ENCODE assay signal across 24 cellular contexts in genomic region chr7:37395618-37396259, GRCh38. TPM values are rescaled to one million over a fixed set of nuclear protein-coding genes. Genes with fewer than 3 reads are reported as not detected.
A peak's percentile ranks its signal among the peaks of the same experiment; 100 is the strongest.
DNase-seq lines count a peak whose midpoint lies in the region; ATAC-seq, FAIRE-seq and TF ChIP-seq lines count a peak whose summit lies in the region.
"Had no signal": no experiment of that assay in that cellular context is flagged by ENCODE, and none has a peak within 500 bp of the region (broad histone marks: within the 10 kb centered on the region; RNA-seq: fewer than 3 reads in every experiment).

No MANE protein-coding gene starts in this region.

- CTCF ChIA-PET in activated CD4-positive, alpha-beta memory T cell treated with anti-CD3 and anti-CD28 coated beads for 36 hours (lab: Charles Lee), result no interaction called here
- CTCF ChIA-PET in activated CD4-positive, alpha-beta memory T cell treated with anti-CD3 and anti-CD28 coated beads, Interleukin-2, amount 10 ng/mL, durations not matched to agents 7 days and 5 days (lab: Charles Lee), result no interaction called here
- CTCF ChIA-PET in CD4-positive, alpha-beta memory T cell (lab: Charles Lee; ENCODE audit: partially characterized antibody), result interaction anchor here (0.7 kb wide), 2 partner anchors 26 to 54 kb away, joined by 3 read pairs; no protein-coding TSS in a partner anchor
- CTCF ChIA-PET in naive thymus-derived CD4-positive, alpha-beta T cell (lab: Charles Lee), result interaction anchor here (0.6 to 1.3 kb wide), 2 partner anchors 58 to 111 kb away, joined by 3 to 4 read pairs; no protein-coding TSS in a partner anchor

- peaks cover 78% of the 10 kb centered on the region for H3K4me1 Mint-ChIP-seq in activated CD4-positive, alpha-beta memory T cell treated with anti-CD3 and anti-CD28 coated beads for 36 hours (ENCODE audit: low read depth)
- peaks cover 22% of the 10 kb centered on the region for H3K4me1 Mint-ChIP-seq in activated CD4-positive, alpha-beta memory T cell treated with anti-CD3 and anti-CD28 coated beads, Interleukin-2, amount 10 ng/mL, durations not matched to agents 7 days and 5 days
- H3K4me1 Mint-ChIP-seq in CD4-positive, alpha-beta memory T cell, result peaks cover 53 to 88% (median 76%) of the 10 kb centered on the region in 4 donors
- H3K4me1 Mint-ChIP-seq in T-helper 1 cell treated with Interleukin-12 subunit alpha and Interleukin-12 subunit beta and Interleukin-4 antibody, amounts not matched to agents 30 μg/mL and 1 μg/mL, for 36 hours (ENCODE audit: low read depth), result peaks cover 23% of the 10 kb centered on the region
- peaks cover 39 to 94% (median 90%) of the 10 kb centered on the region in 7 donors for H3K4me1 Mint-ChIP-seq in naive thymus-derived CD4-positive, alpha-beta T cell

- intact Hi-C loops in activated CD4-positive, alpha-beta memory T cell treated with anti-CD3 and anti-CD28 coated beads for 36 hours (cut with micrococcal nuclease), result loop anchor here (1.0 kb wide), 2 partner anchors 13 to 19 kb away; no protein-coding TSS in a partner anchor
- intact Hi-C loops in CD4-positive, alpha-beta memory T cell (cut with micrococcal nuclease), result no loop called here
- intact Hi-C loops in naive thymus-derived CD4-positive, alpha-beta T cell (cut with micrococcal nuclease), result no loop called here
- intact Hi-C loops in stomach (cut with DNase I; ENCODE audit: low total_unique reads), result no loop called here

- H3K4me3 Mint-ChIP-seq in activated CD4-positive, alpha-beta memory T cell treated with anti-CD3 and anti-CD28 coated beads for 36 hours, result no peak overlapping the region
- no peak overlapping the region for H3K4me3 Mint-ChIP-seq in activated CD4-positive, alpha-beta memory T cell treated with anti-CD3 and anti-CD28 coated beads, Interleukin-2, amount 10 ng/mL, durations not matched to agents 7 days and 5 days
- H3K4me3 Mint-ChIP-seq in CD4-positive, alpha-beta memory T cell, result no peak overlapping the region
- no peak overlapping the region for H3K4me3 Mint-ChIP-seq in T-helper 1 cell treated with Interleukin-12 subunit alpha and Interleukin-12 subunit beta and Interleukin-4 antibody, amounts not matched to agents 30 μg/mL and 1 μg/mL, for 36 hours
- peak overlapping the region in 3 of 10 donors; percentile 12 to 39 (median 14) for H3K4me3 Mint-ChIP-seq in naive thymus-derived CD4-positive, alpha-beta T cell
- H3K4me3 Mint-ChIP-seq: brain had no signal

- TF ChIP-seq CTCF in stomach (IDR thresholded peaks at IDR 0.05), result no peak

- peak; percentile 66 for ATAC-seq in naive thymus-derived CD4-positive, alpha-beta T cell
- ATAC-seq in HG03025 (IDR thresholded peaks at IDR 0.05; ENCODE audit: low FRiP score, unreplicated experiment), result no peak
- ATAC-seq: heart right ventricle, left lung had no signal

- TF ChIP-seq POLR2A in stomach (IDR thresholded peaks at IDR 0.05), result no peak

- H3K27me3 Mint-ChIP-seq in activated CD4-positive, alpha-beta memory T cell treated with anti-CD3 and anti-CD28 coated beads for 36 hours, result no peaks in the 10 kb centered on the region
- no peaks in the 10 kb centered on the region for H3K27me3 Mint-ChIP-seq in activated CD4-positive, alpha-beta memory T cell treated with anti-CD3 and anti-CD28 coated beads, Interleukin-2, amount 10 ng/mL, durations not matched to agents 7 days and 5 days
- H3K27me3 Mint-ChIP-seq in CD4-positive, alpha-beta memory T cell, result no peaks in the 10 kb centered on the region
- no peaks in the 10 kb centered on the region for H3K27me3 Mint-ChIP-seq in T-helper 1 cell treated with Interleukin-12 subunit alpha and Interleukin-12 subunit beta and Interleukin-4 antibody, amounts not matched to agents 30 μg/mL and 1 μg/mL, for 36 hours (ENCODE audit: low read depth)
- no peaks in the 10 kb centered on the region for H3K27me3 Mint-ChIP-seq in naive thymus-derived CD4-positive, alpha-beta T cell
- H3K27me3 Mint-ChIP-seq: brain had no signal

- H3K9me3 Mint-ChIP-seq in activated CD4-positive, alpha-beta memory T cell treated with anti-CD3 and anti-CD28 coated beads for 36 hours, result no peaks in the 10 kb centered on the region
- peaks cover under 1% of the 10 kb centered on the region for H3K9me3 Mint-ChIP-seq in activated CD4-positive, alpha-beta memory T cell treated with anti-CD3 and anti-CD28 coated beads, Interleukin-2, amount 10 ng/mL, durations not matched to agents 7 days and 5 days
- peaks cover 0 to 3% (median 0%) of the 10 kb centered on the region in 8 donors for H3K9me3 Mint-ChIP-seq in CD4-positive, alpha-beta memory T cell
- H3K9me3 Mint-ChIP-seq in T-helper 1 cell treated with Interleukin-12 subunit alpha and Interleukin-12 subunit beta and Interleukin-4 antibody, amounts not matched to agents 30 μg/mL and 1 μg/mL, for 36 hours, result peaks cover 5% of the 10 kb centered on the region
- H3K9me3 Mint-ChIP-seq in naive thymus-derived CD4-positive, alpha-beta T cell, result peaks cover 0 to 2% (median 0%) of the 10 kb centered on the region in 11 donors
- H3K9me3 Mint-ChIP-seq: brain had no signal

- no peaks in the 10 kb centered on the region for H3K36me3 ChIP-seq in CD4-positive, alpha-beta memory T cell (ENCODE audit: insufficient read depth, low read length)
- no peaks in the 10 kb centered on the region for H3K36me3 ChIP-seq in naive thymus-derived CD4-positive, alpha-beta T cell (ENCODE audit: control insufficient read depth in 2 of 3, insufficient read depth in 3 of 3, low read length in 3 of 3)
- H3K36me3 ChIP-seq in stomach (no peaks in the 10 kb centered on the region), small intestine (ENCODE audit: control insufficient read depth in 2 of 2, insufficient read depth in 2 of 2, low read length in 2 of 2) (no peaks in the 10 kb centered on the region)
- H3K36me3 ChIP-seq: BLaER1, heart right ventricle, left lung, right atrium auricular region, thoracic aorta had no signal

- H3K9me3 ChIP-seq in CD4-positive, alpha-beta memory T cell (ENCODE audit: control insufficient read depth in 1 of 2, low read length in 2 of 2), result no peaks in the 10 kb centered on the region
- no peaks in the 10 kb centered on the region for H3K9me3 ChIP-seq in naive thymus-derived CD4-positive, alpha-beta T cell (ENCODE audit: control insufficient read depth in 2 of 3, low read length in 3 of 3)
- H3K9me3 ChIP-seq in stomach (no peaks in the 10 kb centered on the region), small intestine (ENCODE audit: control insufficient read depth, low read depth) (no peaks in the 10 kb centered on the region)
- H3K9me3 ChIP-seq: BLaER1, heart right ventricle, left lung, right atrium auricular region, thoracic aorta had no signal

- H3K4me1 ChIP-seq in CD4-positive, alpha-beta memory T cell (ENCODE audit: insufficient read depth, low read length), result peaks cover 35% of the 10 kb centered on the region
- H3K4me1 ChIP-seq in naive thymus-derived CD4-positive, alpha-beta T cell (ENCODE audit: control insufficient read depth in 2 of 2, insufficient read depth in 2 of 2, low read length in 2 of 2), result peaks cover 0 to 21% of the 10 kb centered on the region in 2 donors
- peaks cover 0 to 7% (median 0%) of the 10 kb centered on the region in 4 donors for H3K4me1 ChIP-seq in stomach
- peaks cover 0 to 4% of the 10 kb centered on the region in 2 donors for H3K4me1 ChIP-seq in small intestine (ENCODE audit: control insufficient read depth in 2 of 2, insufficient read depth in 1 of 2, low read depth in 1 of 2, low read length in 1 of 2)

- H3K27ac Mint-ChIP-seq in activated CD4-positive, alpha-beta memory T cell treated with anti-CD3 and anti-CD28 coated beads for 36 hours, result peak overlapping the region; percentile 85
- H3K27ac Mint-ChIP-seq in activated CD4-positive, alpha-beta memory T cell treated with anti-CD3 and anti-CD28 coated beads, Interleukin-2, amount 10 ng/mL, durations not matched to agents 7 days and 5 days, result no peak overlapping the region
- peak overlapping the region in 6 of 7 donors; percentile 5 to 55 (median 11) for H3K27ac Mint-ChIP-seq in CD4-positive, alpha-beta memory T cell
- H3K27ac Mint-ChIP-seq in T-helper 1 cell treated with Interleukin-12 subunit alpha and Interleukin-12 subunit beta and Interleukin-4 antibody, amounts not matched to agents 30 μg/mL and 1 μg/mL, for 36 hours, result peak overlapping the region; percentile 51
- H3K27ac Mint-ChIP-seq in naive thymus-derived CD4-positive, alpha-beta T cell, result peak overlapping the region in 4 of 9 donors; percentile 5 to 75 (median 52)
- H3K27ac Mint-ChIP-seq: brain had no signal

- WGBS in stomach, 5 donors, result 30 to 65% (median 57%) methylated on average over 1 of the region's 1 CpG
- WGBS in small intestine, 3 donors, result 69 to 79% (median 76%) methylated on average over 1 of the region's 1 CpG

- H3K27me3 ChIP-seq in CD4-positive, alpha-beta memory T cell (ENCODE audit: insufficient read depth, low read length), result no peaks in the 10 kb centered on the region
- H3K27me3 ChIP-seq in naive thymus-derived CD4-positive, alpha-beta T cell (ENCODE audit: control insufficient read depth in 2 of 2, insufficient read depth in 2 of 2, low read length in 2 of 2), result no peaks in the 10 kb centered on the region
- H3K27me3 ChIP-seq in stomach (no peaks in the 10 kb centered on the region), small intestine (ENCODE audit: control insufficient read depth in 2 of 2, insufficient read depth in 2 of 2, low read length in 2 of 2) (no peaks in the 10 kb centered on the region)
- H3K27me3 ChIP-seq: BLaER1, heart right ventricle, left lung, right atrium auricular region had no signal

- H3K27ac ChIP-seq in CD4-positive, alpha-beta memory T cell (ENCODE audit: low read depth, low read length), result no peak overlapping the region
- no peak overlapping the region for H3K27ac ChIP-seq in naive thymus-derived CD4-positive, alpha-beta T cell (ENCODE audit: low read depth, low read length)
- H3K27ac ChIP-seq in stomach, result no peak overlapping the region
- H3K27ac ChIP-seq in small intestine (ENCODE audit: low read depth in 1 of 2, low read length in 1 of 2), result no peak overlapping the region
- H3K27ac ChIP-seq: BLaER1, heart right ventricle, left lung, right atrium auricular region, thoracic aorta had no signal

- H3K36me3 Mint-ChIP-seq in activated CD4-positive, alpha-beta memory T cell treated with anti-CD3 and anti-CD28 coated beads for 36 hours, result peaks cover under 1% of the 10 kb centered on the region
- H3K36me3 Mint-ChIP-seq in activated CD4-positive, alpha-beta memory T cell treated with anti-CD3 and anti-CD28 coated beads, Interleukin-2, amount 10 ng/mL, durations not matched to agents 7 days and 5 days (ENCODE audit: low read depth), result peaks cover 7% of the 10 kb centered on the region
- peaks cover 3 to 7% of the 10 kb centered on the region in 2 donors for H3K36me3 Mint-ChIP-seq in CD4-positive, alpha-beta memory T cell
- peaks cover 2% of the 10 kb centered on the region for H3K36me3 Mint-ChIP-seq in T-helper 1 cell treated with Interleukin-12 subunit alpha and Interleukin-12 subunit beta and Interleukin-4 antibody, amounts not matched to agents 30 μg/mL and 1 μg/mL, for 36 hours (ENCODE audit: low read depth)
- H3K36me3 Mint-ChIP-seq in naive thymus-derived CD4-positive, alpha-beta T cell, result peaks cover 0 to 16% (median 5%) of the 10 kb centered on the region in 5 donors
- H3K36me3 Mint-ChIP-seq: brain had no signal

- FAIRE-seq in small intestine (lab: Jason Lieb, UNC), result no peak
- FAIRE-seq: endometrium had no signal

- no peak for TF ChIP-seq EP300 in stomach (IDR thresholded peaks at IDR 0.05)

- POLR2A ChIA-PET in activated CD4-positive, alpha-beta memory T cell treated with anti-CD3 and anti-CD28 coated beads for 36 hours (lab: Charles Lee), result interaction anchor here (0.7 to 1.0 kb wide), 2 partner anchors 15 to 19 kb away, joined by 3 read pairs; no protein-coding TSS in a partner anchor
- POLR2A ChIA-PET in activated CD4-positive, alpha-beta memory T cell treated with anti-CD3 and anti-CD28 coated beads, Interleukin-2, amount 10 ng/mL, durations not matched to agents 7 days and 5 days (lab: Charles Lee), result interaction anchor here (1.2 kb wide), 1 partner anchor 13 kb away, joined by 4 read pairs; no protein-coding TSS in a partner anchor
- POLR2A ChIA-PET in CD4-positive, alpha-beta memory T cell (lab: Charles Lee; ENCODE audit: partially characterized antibody), result interaction anchor here (1.3 to 1.7 kb wide), 2 partner anchors 14 to 32 kb away, joined by 5 to 7 read pairs; no protein-coding TSS in a partner anchor
- POLR2A ChIA-PET in naive thymus-derived CD4-positive, alpha-beta T cell (lab: Charles Lee), result interaction anchor here (0.6 kb wide), 1 partner anchor 14 kb away, joined by 3 read pairs; no protein-coding TSS in a partner anchor

- DNase-seq in activated CD4-positive, alpha-beta memory T cell treated with anti-CD3 and anti-CD28 coated beads for 36 hours, result no peak
- no peak for DNase-seq in activated CD4-positive, alpha-beta memory T cell treated with anti-CD3 and anti-CD28 coated beads, Interleukin-2, amount 10 ng/mL, durations not matched to agents 7 days and 5 days
- no peak for DNase-seq in CD4-positive, alpha-beta memory T cell
- DNase-seq in naive thymus-derived CD4-positive, alpha-beta T cell, result no peak
- DNase-seq in stomach (no peak), small intestine (no peak)
- DNase-seq: activated CD8-positive, alpha-beta memory T cell treated with anti-CD3 and anti-CD28 coated beads, Interleukin-2, amount 50 U/mL, for 48 hours; heart right ventricle; left lung; NCI-H1417 treated with DMSO at 0.1 percent for 48 hours; NCI-H2107; NCI-H510A; occipital lobe; SK-N-SH; stimulated activated CD4-positive, alpha-beta T cell treated with anti-CD3 and anti-CD28 coated beads, Interleukin-12 subunit alpha, Interleukin-12 subunit beta, amount 100 ng/mL, for 4 hours; stimulated activated CD8-positive, alpha-beta memory T cell treated with anti-CD3 and anti-CD28 coated beads, Interleukin-4, amount 100 ng/mL, for 48 hours had no signal

- no peak overlapping the region for H3K4me3 ChIP-seq in CD4-positive, alpha-beta memory T cell (ENCODE audit: low read length in 2 of 2)
- no peak overlapping the region for H3K4me3 ChIP-seq in naive thymus-derived CD4-positive, alpha-beta T cell (ENCODE audit: low read length)
- H3K4me3 ChIP-seq in stomach, result no peak overlapping the region
- H3K4me3 ChIP-seq in small intestine (ENCODE audit: low read depth in 1 of 2, low read length in 2 of 2), result no peak overlapping the region
- H3K4me3 ChIP-seq: BLaER1, heart right ventricle, left lung, right atrium auricular region, thoracic aorta had no signal

RNA-seq across cellular contexts. Expression of gene ELMO1, which starts 52.9 kb away (rescaled TPM):
- total RNA-seq in activated CD4-positive, alpha-beta memory T cell treated with anti-CD3 and anti-CD28 coated beads for 36 hours, result 10 to 100 TPM; 88.7 to 93.3 TPM
- 100 to 1,000 TPM; 100 to 102 TPM for total RNA-seq in activated CD4-positive, alpha-beta memory T cell treated with anti-CD3 and anti-CD28 coated beads, Interleukin-2, amount 10 ng/mL, durations not matched to agents 7 days and 5 days
- 100 to 1,000 TPM; 123 to 131 TPM for total RNA-seq in CD4-positive, alpha-beta memory T cell
- polyA plus RNA-seq in CD4-positive, alpha-beta memory T cell, result 10 to 100 TPM; 45.1 to 99.4 TPM
- total RNA-seq in naive thymus-derived CD4-positive, alpha-beta T cell, result 100 to 1,000 TPM; 119 to 160 (median 126) TPM
- 100 to 1,000 TPM in 1 of 2 donors, 10 to 100 TPM in 1; 63.6 to 101 TPM for polyA plus RNA-seq in naive thymus-derived CD4-positive, alpha-beta T cell
- total RNA-seq in stomach, result 100 to 1,000 TPM in 2 of 5 donors, 10 to 100 TPM in 3; 16.1 to 117 (median 74.2) TPM
- polyA plus RNA-seq in stomach (10 to 100 TPM in 1 of 3 donors, 1 to 10 TPM in 2; 4.1 to 10.2 (median 6.5) TPM), small intestine (1 to 10 TPM; 1.8 to 9.3 (median 7.8) TPM)
- total RNA-seq: A673 had no signal

Comparison
In these comparisons a context has a peak if more than half of its experiments do, and no peak if none do; other contexts are left out.
1. CTCF ChIA-PET loops: an anchor here in CD4-positive, alpha-beta memory T cell (0.7 kb wide) and naive thymus-derived CD4-positive, alpha-beta T cell (0.6 to 1.3 kb wide); none called in activated CD4-positive, alpha-beta memory T cell treated with anti-CD3 and anti-CD28 coated beads for 36 hours and activated CD4-positive, alpha-beta memory T cell treated with anti-CD3 and anti-CD28 coated beads, Interleukin-2, amount 10 ng/mL, durations not matched to agents 7 days and 5 days.